Comparison of ENCODE assay signal across 16 cellular contexts in the genomic region with DNA sequence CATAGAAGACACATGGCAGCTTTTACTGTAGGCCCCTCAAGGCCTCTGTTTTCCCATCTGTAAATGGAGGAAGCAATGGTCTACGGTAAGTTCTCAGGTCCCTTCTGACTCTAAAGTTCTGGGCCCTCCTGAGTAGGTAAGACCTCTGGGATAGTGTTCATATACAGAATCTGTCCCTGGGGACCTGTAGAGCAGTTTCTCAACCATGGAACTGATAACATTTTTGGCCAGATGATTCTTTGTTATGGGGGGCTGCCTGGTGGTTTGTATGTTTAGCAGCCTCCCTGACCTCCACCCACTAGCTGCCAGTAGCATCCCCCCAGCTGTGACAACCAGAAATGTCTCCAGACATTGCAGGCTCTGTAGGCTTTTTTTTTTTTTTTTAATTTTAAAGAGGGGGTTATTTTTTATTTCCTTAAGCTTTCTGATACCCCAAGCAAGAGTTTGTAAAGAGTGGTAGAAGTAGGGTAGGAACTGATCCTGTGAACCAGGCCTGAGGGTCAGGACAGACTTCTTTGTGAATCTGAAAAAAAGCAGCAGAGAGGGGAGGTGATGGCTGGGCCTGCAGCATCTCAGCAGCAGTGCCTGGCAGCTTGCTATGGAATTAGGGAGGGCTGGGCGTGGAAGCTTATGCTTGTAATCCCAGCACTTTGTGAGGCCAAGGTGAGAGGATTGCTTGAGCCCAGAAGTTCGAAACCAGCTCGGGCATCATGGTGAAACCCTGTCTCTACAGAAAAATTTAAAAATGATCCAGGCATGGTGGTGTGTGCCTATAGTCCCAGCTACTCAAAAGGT. TPM values are rescaled to one million over a fixed set of nuclear protein-coding genes. Genes with fewer than 3 reads are reported as not detected.
A peak's percentile ranks its signal among the peaks of the same experiment; 100 is the strongest.
DNase-seq lines count a peak whose midpoint lies in the region; ATAC-seq and TF ChIP-seq lines count a peak whose summit lies in the region.
"Had no signal": no experiment of that assay in that cellular context is flagged by ENCODE, and none has a peak within 500 bp of the region (broad histone marks: within the 10 kb centered on the region; RNA-seq: fewer than 3 reads in every experiment).

No MANE protein-coding gene starts in this region.

- TF ChIP-seq POLR2A in upper lobe of left lung (IDR thresholded peaks at IDR 0.05): no peak

- WGBS in upper lobe of left lung, 2 donors: 71 to 88% methylated on average over 4 of the region's 4 CpGs

- H3K36me3 ChIP-seq in muscle layer of duodenum (ENCODE audit: control insufficient read depth in 1 of 2, insufficient read depth in 2 of 2, low read length in 2 of 2): peaks cover 0 to 33% of the 10 kb centered on the region in 2 donors
- H3K36me3 ChIP-seq in upper lobe of left lung: peaks cover 0 to 25% (median 6%) of the 10 kb centered on the region in 4 donors
- no peaks in the 10 kb centered on the region for H3K36me3 ChIP-seq in CD8-positive, alpha-beta T cell (ENCODE audit: insufficient read depth, low read length)

- H3K27ac Mint-ChIP-seq in CD8-positive, alpha-beta T cell: no peak overlapping the region
- no peak overlapping the region for H3K27ac Mint-ChIP-seq in activated T-helper 1 cell treated with anti-CD3 and anti-CD28 coated beads, Interleukin-12 subunit alpha, Interleukin-12 subunit beta, Interleukin-2, Interleukin-4 antibody, amounts not matched to agents 30 ng/mL and 10 ng/mL and 1 ng/mL, durations not matched to agents 14 hours and 24 hours and 36 hours
- H3K27ac Mint-ChIP-seq: GM23338; natural killer cell treated with Interleukin-12 subunit alpha and Interleukin-12 subunit beta and Interleukin-15 and Interleukin-18, amount 100 ng/mL, for 72 hours had no signal

- DNase-seq in NCI-H82 treated with DMSO at 0.1 percent for 48 hours (lab: John Stamatoyannopoulos, UW; ENCODE audit: unreplicated experiment) (peak; percentile 26), fibroblast of pulmonary artery (ENCODE audit: low read depth) (peak; percentile 29), upper lobe of left lung (peak in 1 of 2 donors; percentile 43), GM10248 (ENCODE audit: extremely low spot score) (no peak)
- DNase-seq in CD8-positive, alpha-beta T cell: no peak
- DNase-seq in activated T-helper 1 cell treated with anti-CD3 and anti-CD28 coated beads, Interleukin-12 subunit alpha, Interleukin-12 subunit beta, Interleukin-2, Interleukin-4 antibody, amounts not matched to agents 30 ng/mL and 10 ng/mL and 1 ng/mL, durations not matched to agents 14 hours and 24 hours and 36 hours (ENCODE audit: low spot score): no peak
- DNase-seq: activated CD4-positive, alpha-beta T cell treated with anti-CD3 and anti-CD28 coated beads for 48 hours; activated CD8-positive, alpha-beta memory T cell treated with anti-CD3 and anti-CD28 coated beads, Interleukin-2, amount 50 U/mL, for 4 hours; activated gamma-delta T cell; Calu3; erythroblast; NCI-H1105 treated with DMSO at 0.1 percent for 48 hours; posterior cingulate gyrus had no signal

- no peaks in the 10 kb centered on the region for H3K36me3 Mint-ChIP-seq in CD8-positive, alpha-beta T cell
- H3K36me3 Mint-ChIP-seq in activated T-helper 1 cell treated with anti-CD3 and anti-CD28 coated beads, Interleukin-12 subunit alpha, Interleukin-12 subunit beta, Interleukin-2, Interleukin-4 antibody, amounts not matched to agents 30 ng/mL and 10 ng/mL and 1 ng/mL, durations not matched to agents 14 hours and 24 hours and 36 hours (ENCODE audit: low read depth): no peaks in the 10 kb centered on the region
- H3K36me3 Mint-ChIP-seq: natural killer cell treated with Interleukin-12 subunit alpha and Interleukin-12 subunit beta and Interleukin-15 and Interleukin-18, amount 100 ng/mL, for 72 hours had no signal

- H3K9me3 ChIP-seq in muscle layer of duodenum (ENCODE audit: control insufficient read depth in 1 of 2, low read length in 2 of 2) (no peaks in the 10 kb centered on the region), upper lobe of left lung (no peaks in the 10 kb centered on the region)
- no peaks in the 10 kb centered on the region for H3K9me3 ChIP-seq in CD8-positive, alpha-beta T cell (ENCODE audit: low read length)

- H3K27ac ChIP-seq in muscle layer of duodenum (ENCODE audit: low read length) (peak overlapping the region; percentile 60), upper lobe of left lung (peak overlapping the region; percentile 38 to 80 (median 63))
- no peak overlapping the region for H3K27ac ChIP-seq in CD8-positive, alpha-beta T cell (ENCODE audit: low read depth, low read length)

- no peak overlapping the region for H3K4me3 Mint-ChIP-seq in CD8-positive, alpha-beta T cell
- H3K4me3 Mint-ChIP-seq in activated T-helper 1 cell treated with anti-CD3 and anti-CD28 coated beads, Interleukin-12 subunit alpha, Interleukin-12 subunit beta, Interleukin-2, Interleukin-4 antibody, amounts not matched to agents 30 ng/mL and 10 ng/mL and 1 ng/mL, durations not matched to agents 14 hours and 24 hours and 36 hours: no peak overlapping the region
- H3K4me3 Mint-ChIP-seq: GM23338; natural killer cell treated with Interleukin-12 subunit alpha and Interleukin-12 subunit beta and Interleukin-15 and Interleukin-18, amount 100 ng/mL, for 72 hours had no signal

- no peak for TF ChIP-seq EP300 in upper lobe of left lung (IDR thresholded peaks at IDR 0.05)

- POLR2A ChIA-PET in CD8-positive, alpha-beta T cell (lab: Charles Lee): interaction anchor here (2.7 kb wide), 1 partner anchor 9 kb away, joined by 7 read pairs; no protein-coding TSS in a partner anchor
- POLR2A ChIA-PET in GM10248 (lab: Yijun Ruan, JAX): no interaction called here

- no peaks in the 10 kb centered on the region for H3K9me3 Mint-ChIP-seq in CD8-positive, alpha-beta T cell
- H3K9me3 Mint-ChIP-seq in activated T-helper 1 cell treated with anti-CD3 and anti-CD28 coated beads, Interleukin-12 subunit alpha, Interleukin-12 subunit beta, Interleukin-2, Interleukin-4 antibody, amounts not matched to agents 30 ng/mL and 10 ng/mL and 1 ng/mL, durations not matched to agents 14 hours and 24 hours and 36 hours: no peaks in the 10 kb centered on the region
- H3K9me3 Mint-ChIP-seq: GM23338; natural killer cell treated with Interleukin-12 subunit alpha and Interleukin-12 subunit beta and Interleukin-15 and Interleukin-18, amount 100 ng/mL, for 72 hours had no signal

- TF ChIP-seq CTCF in fibroblast of pulmonary artery (IDR thresholded peaks at IDR 0.05; ENCODE audit: low read length, missing control alignments) (no peak), upper lobe of left lung (IDR thresholded peaks at IDR 0.05) (no peak), GM10248 (IDR thresholded peaks at IDR 0.05; ENCODE audit: control extremely low read depth, extremely low read depth, low read depth, missing control alignments) (no peak)
- no peak for TF ChIP-seq CTCF in CD8-positive, alpha-beta T cell (IDR thresholded peaks at IDR 0.05)

- intact Hi-C loops in CD8-positive, alpha-beta T cell (cut with DNase I, micrococcal nuclease): no loop called here
- intact Hi-C loops in activated T-helper 1 cell treated with anti-CD3 and anti-CD28 coated beads, Interleukin-12 subunit alpha, Interleukin-12 subunit beta, Interleukin-2, Interleukin-4 antibody, amounts not matched to agents 30 ng/mL and 10 ng/mL and 1 ng/mL, durations not matched to agents 14 hours and 24 hours and 36 hours (cut with micrococcal nuclease): no loop called here

- no peaks in the 10 kb centered on the region for H3K27me3 ChIP-seq in muscle layer of duodenum (ENCODE audit: low read depth, low read length)
- no peaks in the 10 kb centered on the region for H3K27me3 ChIP-seq in upper lobe of left lung
- no peaks in the 10 kb centered on the region for H3K27me3 ChIP-seq in CD8-positive, alpha-beta T cell (ENCODE audit: insufficient read depth, low read length)

- no peak for ATAC-seq in upper lobe of left lung (ENCODE audit: low FRiP score in 2 of 2)
- no peak for ATAC-seq in CD8-positive, alpha-beta T cell
- ATAC-seq: GM23338; natural killer cell treated with Interleukin-12 subunit alpha and Interleukin-12 subunit beta and Interleukin-15 and Interleukin-18, amount 100 ng/mL, for 72 hours had no signal

- H3K4me1 Mint-ChIP-seq in CD8-positive, alpha-beta T cell (ENCODE audit: low read depth): no peaks in the 10 kb centered on the region
- no peaks in the 10 kb centered on the region for H3K4me1 Mint-ChIP-seq in activated T-helper 1 cell treated with anti-CD3 and anti-CD28 coated beads, Interleukin-12 subunit alpha, Interleukin-12 subunit beta, Interleukin-2, Interleukin-4 antibody, amounts not matched to agents 30 ng/mL and 10 ng/mL and 1 ng/mL, durations not matched to agents 14 hours and 24 hours and 36 hours (ENCODE audit: low read depth)
- H3K4me1 Mint-ChIP-seq: GM23338 had no signal

- H3K4me3 ChIP-seq in fibroblast of pulmonary artery (replicated peaks; ENCODE audit: low read depth, low read length): peak overlapping the region; percentile 26
- H3K4me3 ChIP-seq in muscle layer of duodenum (ENCODE audit: low read depth in 1 of 2, low read length in 2 of 2): no peak overlapping the region
- H3K4me3 ChIP-seq in upper lobe of left lung: peak overlapping the region in 3 of 4 donors; percentile 11 to 37 (median 32)
- H3K4me3 ChIP-seq in CD8-positive, alpha-beta T cell (ENCODE audit: low read depth, low read length): no peak overlapping the region
- H3K4me3 ChIP-seq: GM23338 had no signal

- H3K27me3 Mint-ChIP-seq in CD8-positive, alpha-beta T cell (ENCODE audit: low read depth): no peaks in the 10 kb centered on the region
- H3K27me3 Mint-ChIP-seq in activated T-helper 1 cell treated with anti-CD3 and anti-CD28 coated beads, Interleukin-12 subunit alpha, Interleukin-12 subunit beta, Interleukin-2, Interleukin-4 antibody, amounts not matched to agents 30 ng/mL and 10 ng/mL and 1 ng/mL, durations not matched to agents 14 hours and 24 hours and 36 hours (ENCODE audit: insufficient read depth): peaks cover 8% of the 10 kb centered on the region

- no peaks in the 10 kb centered on the region for H3K4me1 ChIP-seq in muscle layer of duodenum (ENCODE audit: control insufficient read depth in 1 of 2, insufficient read depth in 2 of 2, low read length in 2 of 2)
- H3K4me1 ChIP-seq in upper lobe of left lung: peaks cover 6 to 30% (median 13%) of the 10 kb centered on the region in 4 donors
- H3K4me1 ChIP-seq in CD8-positive, alpha-beta T cell (ENCODE audit: insufficient read depth, low read length): no peaks in the 10 kb centered on the region

- CTCF ChIA-PET in CD8-positive, alpha-beta T cell (lab: Charles Lee): interaction anchor here (1.4 to 1.6 kb wide), 3 partner anchors 20 to 95 kb away, joined by 4 read pairs; no protein-coding TSS in a partner anchor
- CTCF ChIA-PET in GM10248 (lab: Yijun Ruan, JAX): interaction anchor here (1.0 kb wide), 1 partner anchor 10 kb away, joined by 3 read pairs; no protein-coding TSS in a partner anchor

RNA-seq across cellular contexts. Expression of a gene that starts 20.2 kb away (rescaled TPM):
- 100 to 1,000 TPM in 1 of 6 donors, 10 to 100 TPM in 5; 32.5 to 141 (median 42.9) TPM for total RNA-seq in upper lobe of left lung
- total RNA-seq in CD8-positive, alpha-beta T cell: 10 to 100 TPM; 14.0 to 16.9 TPM
- 2.0 and 2.6 TPM in 2 replicates for total RNA-seq in activated T-helper 1 cell treated with anti-CD3 and anti-CD28 coated beads, Interleukin-12 subunit alpha, Interleukin-12 subunit beta, Interleukin-2, Interleukin-4 antibody, amounts not matched to agents 30 ng/mL and 10 ng/mL and 1 ng/mL, durations not matched to agents 14 hours and 24 hours and 36 hours
- total RNA-seq: GM23338 had no signal

RNA-seq across cellular contexts. Expression of a gene that starts 39.2 kb away (rescaled TPM):
- 10 to 100 TPM; 29.5 to 47.2 (median 41.8) TPM for total RNA-seq in upper lobe of left lung
- 1 to 10 TPM in 1 of 2 experiments, under 1 TPM in 1; 0.81 to 1.0 TPM for total RNA-seq in CD8-positive, alpha-beta T cell
- total RNA-seq in activated T-helper 1 cell treated with anti-CD3 and anti-CD28 coated beads, Interleukin-12 subunit alpha, Interleukin-12 subunit beta, Interleukin-2, Interleukin-4 antibody, amounts not matched to agents 30 ng/mL and 10 ng/mL and 1 ng/mL, durations not matched to agents 14 hours and 24 hours and 36 hours: not detected in 2 replicates
- total RNA-seq: natural killer cell treated with Interleukin-12 subunit alpha and Interleukin-12 subunit beta and Interleukin-15 and Interleukin-18, amount 100 ng/mL, for 72 hours had no signal

Comparison
In these comparisons a context has a peak if more than half of its experiments do, and no peak if none do; other contexts are left out.
1. DNase-seq: peak in NCI-H82 treated with DMSO at 0.1 percent for 48 hours (single experiment) and fibroblast of pulmonary artery (single experiment); none in CD8-positive, alpha-beta T cell (0 of 7), activated T-helper 1 cell treated with anti-CD3 and anti-CD28 coated beads, Interleukin-12 subunit alpha, Interleukin-12 subunit beta, Interleukin-2, Interleukin-4 antibody, amounts not matched to agents 30 ng/mL and 10 ng/mL and 1 ng/mL, durations not matched to agents 14 hours and 24 hours and 36 hours (single experiment) and GM10248 (single experiment).
2. H3K4me3 ChIP-seq: peak in fibroblast of pulmonary artery (single experiment) and upper lobe of left lung (3 of 4); none in muscle layer of duodenum (0 of 2) and CD8-positive, alpha-beta T cell (single experiment).
3. RNA of a gene that starts 39.2 kb away (total RNA-seq): 29.5 to 47.2 TPM in upper lobe of left lung; 0.81 to 1.0 TPM in CD8-positive, alpha-beta T cell and not detected in activated T-helper 1 cell treated with anti-CD3 and anti-CD28 coated beads, Interleukin-12 subunit alpha, Interleukin-12 subunit beta, Interleukin-2, Interleukin-4 antibody, amounts not matched to agents 30 ng/mL and 10 ng/mL and 1 ng/mL, durations not matched to agents 14 hours and 24 hours and 36 hours; every median in the first group is over 10 times any median in the second.